Comparison of ENCODE assay signal across 28 cellular contexts in the genomic region with DNA sequence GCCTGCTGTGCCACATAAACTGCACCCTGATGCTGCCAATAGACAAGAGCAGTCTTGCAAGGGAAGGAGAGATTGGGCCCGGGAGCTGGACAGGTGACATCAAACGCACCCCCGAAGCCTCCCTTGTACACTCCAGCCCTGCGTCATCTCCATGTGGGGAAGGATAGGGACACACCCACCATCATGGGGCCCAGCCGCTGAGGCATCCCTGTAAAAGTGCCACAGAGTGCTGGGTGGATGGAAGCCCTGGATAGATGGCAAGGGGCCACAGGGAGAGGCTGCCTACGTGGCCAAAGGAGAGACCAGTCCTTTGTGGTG.
"Had no signal": no experiment of that assay in that cellular context is flagged by ENCODE, and none has a peak within 500 bp of the region (broad histone marks: within the 10 kb centered on the region; RNA-seq: fewer than 3 reads in every experiment).

No MANE protein-coding gene starts in this region.

- H3K9me3 Mint-ChIP-seq: activated CD4-positive, alpha-beta memory T cell treated with anti-CD3 and anti-CD28 coated beads for 36 hours; activated CD4-positive, alpha-beta T cell treated with anti-CD3 and anti-CD28 coated beads, Interleukin-2, amount 10 ng/mL, durations not matched to agents 24 days and 14 days; activated naive CD4-positive, alpha-beta T cell treated with anti-CD3 and anti-CD28 coated beads, Interleukin-2, amount 10 ng/mL, durations not matched to agents 7 days and 5 days; activated naive CD4-positive, alpha-beta T cell treated with anti-CD3 and anti-CD28 coated beads, Interleukin-2, amount 50 U/mL, for 72 hours; activated naive CD8-positive, alpha-beta T cell treated with anti-CD3 and anti-CD28 coated beads, Interleukin-2, amount 10 ng/mL, durations not matched to agents 7 days and 5 days; activated T-helper 1 cell treated with anti-CD3 and anti-CD28 coated beads, Interleukin-12 subunit alpha, Interleukin-12 subunit beta, Interleukin-2, Interleukin-4 antibody, amounts not matched to agents 30 ng/mL and 10 ng/mL and 1 ng/mL, durations not matched to agents 14 hours and 24 hours and 36 hours; endodermal cell had no signal

- H3K4me3 Mint-ChIP-seq: activated CD4-positive, alpha-beta memory T cell treated with anti-CD3 and anti-CD28 coated beads for 36 hours; activated CD4-positive, alpha-beta T cell treated with anti-CD3 and anti-CD28 coated beads for 36 hours; activated CD4-positive, alpha-beta T cell treated with anti-CD3 and anti-CD28 coated beads, Interleukin-2, amount 10 ng/mL, durations not matched to agents 24 days and 14 days; activated CD8-positive, alpha-beta memory T cell treated with anti-CD3 and anti-CD28 coated beads, Interleukin-2, amount 10 ng/mL, durations not matched to agents 7 days and 5 days; activated CD8-positive, alpha-beta T cell treated with anti-CD3 and anti-CD28 coated beads, Interleukin-2, amount 10 ng/mL, durations not matched to agents 7 days and 5 days; activated naive CD4-positive, alpha-beta T cell treated with anti-CD3 and anti-CD28 coated beads, Interleukin-2, amount 10 ng/mL, durations not matched to agents 7 days and 5 days; activated naive CD8-positive, alpha-beta T cell treated with anti-CD3 and anti-CD28 coated beads, Interleukin-2, amount 10 ng/mL, durations not matched to agents 7 days and 5 days; activated T-helper 1 cell treated with anti-CD3 and anti-CD28 coated beads, Interleukin-12 subunit alpha, Interleukin-12 subunit beta, Interleukin-2, Interleukin-4 antibody, amounts not matched to agents 30 ng/mL and 10 ng/mL and 1 ng/mL, durations not matched to agents 14 hours and 24 hours and 36 hours; brain; endodermal cell had no signal

- H3K27ac ChIP-seq: ascending aorta, breast epithelium, cardiac muscle cell, heart left ventricle had no signal

- H3K4me1 ChIP-seq: ascending aorta, breast epithelium had no signal

- H3K27me3 Mint-ChIP-seq: activated CD4-positive, alpha-beta memory T cell treated with anti-CD3 and anti-CD28 coated beads for 36 hours; activated CD4-positive, alpha-beta T cell treated with anti-CD3 and anti-CD28 coated beads for 36 hours; activated CD4-positive, alpha-beta T cell treated with anti-CD3 and anti-CD28 coated beads, Interleukin-2, amount 10 ng/mL, durations not matched to agents 24 days and 14 days; activated CD8-positive, alpha-beta memory T cell treated with anti-CD3 and anti-CD28 coated beads, Interleukin-2, amount 10 ng/mL, durations not matched to agents 7 days and 5 days; activated naive CD4-positive, alpha-beta T cell treated with anti-CD3 and anti-CD28 coated beads, Interleukin-2, amount 10 ng/mL, durations not matched to agents 7 days and 5 days; activated naive CD8-positive, alpha-beta T cell treated with anti-CD3 and anti-CD28 coated beads, Interleukin-2, amount 10 ng/mL, durations not matched to agents 7 days and 5 days had no signal

- DNase-seq: activated CD4-positive, alpha-beta memory T cell treated with anti-CD3 and anti-CD28 coated beads for 36 hours; activated CD4-positive, alpha-beta T cell treated with anti-CD3 and anti-CD28 coated beads for 36 hours; activated CD4-positive, alpha-beta T cell treated with anti-CD3 and anti-CD28 coated beads, Interleukin-2, amount 10 ng/mL, durations not matched to agents 24 days and 14 days; activated CD4-positive, CD25-positive, alpha-beta regulatory T cell; activated CD4-positive, CD25-positive, alpha-beta regulatory T cell treated with anti-CD3 and anti-CD28 coated beads, Interleukin-2, amount 50 U/mL, for 72 hours; activated CD8-positive, alpha-beta memory T cell treated with anti-CD3 and anti-CD28 coated beads, Interleukin-2, amount 10 ng/mL, durations not matched to agents 7 days and 5 days; activated CD8-positive, alpha-beta memory T cell treated with anti-CD3 and anti-CD28 coated beads, Interleukin-2, amount 50 U/mL, for 4 hours; activated CD8-positive, alpha-beta T cell treated with anti-CD3 and anti-CD28 coated beads, Interleukin-2, amount 10 ng/mL, durations not matched to agents 7 days and 5 days; activated gamma-delta T cell; activated naive CD4-positive, alpha-beta T cell; activated naive CD4-positive, alpha-beta T cell treated with anti-CD3 and anti-CD28 coated beads, Interleukin-2, amount 10 ng/mL, durations not matched to agents 7 days and 5 days; activated naive CD8-positive, alpha-beta T cell treated with anti-CD3 and anti-CD28 coated beads, Interleukin-2, amount 10 ng/mL, durations not matched to agents 7 days and 5 days; activated T-cell treated with anti-CD3 and anti-CD28 coated beads, Interleukin-2, amount 50 U/mL, for 1 hour; activated T-cell treated with anti-CD3 and anti-CD28 coated beads, Interleukin-2, amount 50 U/mL, for 48 hours; central memory CD4-positive, alpha-beta T cell; cortex of kidney; effector memory CD4-positive, alpha-beta T cell; foreskin fibroblast; heart left ventricle; T-helper 2 cell had no signal

- H3K4me3 ChIP-seq: ascending aorta, breast epithelium, cardiac muscle cell, heart left ventricle had no signal

- H3K27me3 ChIP-seq: ascending aorta, cardiac muscle cell, heart left ventricle had no signal

- H3K4me1 Mint-ChIP-seq: activated CD4-positive, alpha-beta T cell treated with anti-CD3 and anti-CD28 coated beads for 36 hours; activated CD4-positive, alpha-beta T cell treated with anti-CD3 and anti-CD28 coated beads, Interleukin-2, amount 10 ng/mL, durations not matched to agents 24 days and 14 days; activated CD8-positive, alpha-beta memory T cell treated with anti-CD3 and anti-CD28 coated beads, Interleukin-2, amount 10 ng/mL, durations not matched to agents 7 days and 5 days; activated naive CD4-positive, alpha-beta T cell treated with anti-CD3 and anti-CD28 coated beads, Interleukin-2, amount 10 ng/mL, durations not matched to agents 7 days and 5 days; activated naive CD8-positive, alpha-beta T cell treated with anti-CD3 and anti-CD28 coated beads, Interleukin-2, amount 10 ng/mL, durations not matched to agents 7 days and 5 days; endodermal cell had no signal

- H3K9me3 ChIP-seq: ascending aorta, breast epithelium, heart left ventricle had no signal

- H3K36me3 ChIP-seq: ascending aorta, breast epithelium, cardiac muscle cell, heart left ventricle had no signal

- ATAC-seq: activated CD4-positive, alpha-beta T cell treated with anti-CD3 and anti-CD28 coated beads for 36 hours; activated CD8-positive, alpha-beta memory T cell treated with anti-CD3 and anti-CD28 coated beads, Interleukin-2, amount 10 ng/mL, durations not matched to agents 7 days and 5 days; activated CD8-positive, alpha-beta T cell treated with anti-CD3 and anti-CD28 coated beads, Interleukin-2, amount 10 ng/mL, durations not matched to agents 7 days and 5 days; activated naive CD4-positive, alpha-beta T cell treated with anti-CD3 and anti-CD28 coated beads, Interleukin-2, amount 50 U/mL, for 72 hours; esophagus mucosa; heart left ventricle had no signal

- H3K36me3 Mint-ChIP-seq: activated CD4-positive, alpha-beta memory T cell treated with anti-CD3 and anti-CD28 coated beads for 36 hours; activated CD8-positive, alpha-beta memory T cell treated with anti-CD3 and anti-CD28 coated beads, Interleukin-2, amount 10 ng/mL, durations not matched to agents 7 days and 5 days; activated naive CD4-positive, alpha-beta T cell treated with anti-CD3 and anti-CD28 coated beads, Interleukin-2, amount 10 ng/mL, durations not matched to agents 7 days and 5 days; activated naive CD4-positive, alpha-beta T cell treated with anti-CD3 and anti-CD28 coated beads, Interleukin-2, amount 50 U/mL, for 72 hours; activated naive CD8-positive, alpha-beta T cell treated with anti-CD3 and anti-CD28 coated beads, Interleukin-2, amount 10 ng/mL, durations not matched to agents 7 days and 5 days; brain had no signal

- H3K27ac Mint-ChIP-seq: activated CD4-positive, alpha-beta memory T cell treated with anti-CD3 and anti-CD28 coated beads for 36 hours; activated CD4-positive, alpha-beta T cell treated with anti-CD3 and anti-CD28 coated beads for 36 hours; activated CD4-positive, alpha-beta T cell treated with anti-CD3 and anti-CD28 coated beads, Interleukin-2, amount 10 ng/mL, durations not matched to agents 24 days and 14 days; activated CD8-positive, alpha-beta memory T cell treated with anti-CD3 and anti-CD28 coated beads, Interleukin-2, amount 10 ng/mL, durations not matched to agents 7 days and 5 days; activated CD8-positive, alpha-beta T cell treated with anti-CD3 and anti-CD28 coated beads, Interleukin-2, amount 10 ng/mL, durations not matched to agents 7 days and 5 days; activated naive CD4-positive, alpha-beta T cell treated with anti-CD3 and anti-CD28 coated beads, Interleukin-2, amount 10 ng/mL, durations not matched to agents 7 days and 5 days; activated naive CD4-positive, alpha-beta T cell treated with anti-CD3 and anti-CD28 coated beads, Interleukin-2, amount 50 U/mL, for 72 hours; activated naive CD8-positive, alpha-beta T cell treated with anti-CD3 and anti-CD28 coated beads, Interleukin-2, amount 10 ng/mL, durations not matched to agents 7 days and 5 days; activated T-helper 1 cell treated with anti-CD3 and anti-CD28 coated beads, Interleukin-12 subunit alpha, Interleukin-12 subunit beta, Interleukin-2, Interleukin-4 antibody, amounts not matched to agents 30 ng/mL and 10 ng/mL and 1 ng/mL, durations not matched to agents 14 hours and 24 hours and 36 hours; endodermal cell had no signal
